1 cellular context compared by ENCODE assay signal in genomic region chr3:10329495-10330015, GRCh38.
TF ChIP-seq lines count a peak whose summit lies in the region.

No MANE protein-coding gene starts in this region.

TF ChIP-seq in IMR-90, 13 proteins besides CTCF, POLR2A, EP300 and RAD21 (continued from another document):
- TF ChIP-seq MAZ (IDR thresholded peaks at IDR 0.05; ENCODE audit: borderline replicate concordance, low read depth, low read length), result no peak
- TF ChIP-seq RFX5 (IDR thresholded peaks at IDR 0.05; ENCODE audit: low read depth, low read length), result no peak
- no peak for TF ChIP-seq MAFK (IDR thresholded peaks at IDR 0.05; ENCODE audit: low read depth, low read length)
- no peak for TF ChIP-seq BHLHE40 (IDR thresholded peaks at IDR 0.05; ENCODE audit: low read depth, low read length)
- TF ChIP-seq, protein P1, sequence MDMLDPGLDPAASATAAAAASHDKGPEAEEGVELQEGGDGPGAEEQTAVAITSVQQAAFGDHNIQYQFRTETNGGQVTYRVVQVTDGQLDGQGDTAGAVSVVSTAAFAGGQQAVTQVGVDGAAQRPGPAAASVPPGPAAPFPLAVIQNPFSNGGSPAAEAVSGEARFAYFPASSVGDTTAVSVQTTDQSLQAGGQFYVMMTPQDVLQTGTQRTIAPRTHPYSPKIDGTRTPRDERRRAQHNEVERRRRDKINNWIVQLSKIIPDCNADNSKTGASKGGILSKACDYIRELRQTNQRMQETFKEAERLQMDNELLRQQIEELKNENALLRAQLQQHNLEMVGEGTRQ (IDR thresholded peaks at IDR 0.05; ENCODE audit: low read depth, low read length), result no peak
- TF ChIP-seq RCOR1 (IDR thresholded peaks at IDR 0.05; ENCODE audit: insufficient replicate concordance, low read length), result no peak
